Comparison of ENCODE assay signal across 8 cellular contexts in the genomic region with DNA sequence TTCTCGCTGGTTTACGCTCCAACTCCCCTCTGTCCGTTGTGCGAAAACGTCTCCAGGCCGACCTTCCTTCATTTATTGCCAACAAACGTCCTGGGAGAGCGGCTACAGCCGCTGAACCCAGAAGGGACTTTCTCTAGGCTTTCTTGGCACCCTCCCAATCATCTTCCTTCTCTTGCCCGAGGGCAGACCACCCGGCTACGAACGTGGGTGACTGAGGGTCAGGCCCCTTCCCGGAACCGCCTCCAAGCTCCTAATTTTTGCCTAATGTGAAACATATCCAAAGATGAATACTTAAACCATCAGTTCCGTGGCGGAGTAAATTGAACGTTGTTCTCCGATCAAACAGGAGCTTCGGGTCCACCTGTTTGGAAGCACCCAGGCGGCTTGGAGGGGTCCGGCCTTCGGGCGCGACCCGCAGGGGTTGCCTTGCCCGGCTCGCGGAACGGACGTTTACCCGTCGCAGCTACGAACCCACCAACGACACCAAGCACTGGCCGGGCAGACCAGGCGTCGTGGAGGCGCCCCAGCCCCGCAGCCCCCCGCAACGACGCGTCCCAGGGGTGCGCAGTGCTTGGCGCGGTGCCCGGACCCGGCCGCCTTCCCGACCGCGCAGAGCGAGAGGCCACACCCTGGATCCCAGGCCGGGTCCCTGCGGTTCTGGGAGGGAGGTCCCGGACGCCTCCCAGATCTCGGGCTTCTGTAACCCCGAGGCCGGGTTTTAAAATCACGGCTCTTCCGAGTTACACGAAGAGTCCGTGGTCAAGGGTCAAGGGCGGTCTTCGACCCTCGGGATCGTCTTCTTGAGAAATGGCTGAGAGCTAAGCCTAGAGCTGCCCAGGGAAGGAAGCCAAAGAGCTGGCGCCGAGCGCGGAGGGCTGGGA. TPM values are rescaled to one million over a fixed set of nuclear protein-coding genes. Genes with fewer than 3 reads are reported as not detected.
DNase-seq lines count a peak whose midpoint lies in the region; ATAC-seq and TF ChIP-seq lines count a peak whose summit lies in the region.
"Not testable (repeated sequence)": the region's sequence is repeated elsewhere in the genome, so short reads cannot be mapped to it uniquely, and the experiment has no call there.

No MANE protein-coding gene starts in this region.

- H3K4me3 ChIP-seq in AG10803 (ENCODE audit: low read length), result peak overlapping the region; percentile 44
- H3K4me3 ChIP-seq in mononuclear cell (ENCODE audit: low read length), result peak overlapping the region; percentile 18
- H3K4me3 ChIP-seq in smooth muscle cell, result peak overlapping the region; percentile 42

- peaks cover 10 to 21% of the 10 kb centered on the region in 2 donors for H3K27me3 Mint-ChIP-seq in T-cell

- not testable (repeated sequence) for H2AFZ ChIP-seq in smooth muscle cell (ENCODE audit: low read depth)

- H3K9ac ChIP-seq in smooth muscle cell (ENCODE audit: low read depth), result not testable (repeated sequence)

- H3K36me3 ChIP-seq in smooth muscle cell (ENCODE audit: low read depth), result not testable (repeated sequence)

- not testable (repeated sequence) for H3K27ac ChIP-seq in smooth muscle cell (ENCODE audit: low read depth)

- ATAC-seq in GM19372 (IDR thresholded peaks at IDR 0.05; ENCODE audit: low read depth, unreplicated experiment) (peak; percentile 20), HG03045 (IDR thresholded peaks at IDR 0.05; ENCODE audit: unreplicated experiment) (peak; percentile 27), T-cell (replicated peaks in 1 of 4) (peak in 3 of 4 experiments; percentile 6 to 31 (median 20)), Right ventricle myocardium inferior (peak; percentile 36)

- H3K4me1 Mint-ChIP-seq in T-cell, result peaks cover 0 to 25% (median 17%) of the 10 kb centered on the region in 3 donors

- H3K36me3 Mint-ChIP-seq in T-cell, result not testable (repeated sequence)

- CTCF ChIA-PET in T-cell (lab: Charles Lee), result not testable (repeated sequence)

- H3K9me3 ChIP-seq in mononuclear cell (ENCODE audit: low read depth, low read length); smooth muscle cell (replicated peaks; ENCODE audit: low read depth): not testable (repeated sequence)

- not testable (repeated sequence) for H4K20me1 ChIP-seq in smooth muscle cell (ENCODE audit: low read depth)

- H3F3A ChIP-seq in smooth muscle cell (ENCODE audit: low read depth), result not testable (repeated sequence)

- H3K4me1 ChIP-seq in mononuclear cell (ENCODE audit: insufficient read depth, low read length), result peaks cover 20% of the 10 kb centered on the region
- H3K4me1 ChIP-seq in smooth muscle cell (ENCODE audit: low read depth), result not testable (repeated sequence)

- WGBS in smooth muscle cell (ENCODE audit: low lambda C conversion rate), result 5% methylated on average over 33 of the region's 73 CpGs

- not testable (repeated sequence) for TF ChIP-seq CTCF in AG10803 (conservative IDR thresholded peaks at IDR 0.05; ENCODE audit: low read length); smooth muscle cell (IDR thresholded peaks at IDR 0.05; ENCODE audit: borderline replicate concordance, insufficient read depth, poor library complexity, severe bottlenecking)

- not testable (repeated sequence) for H3K9me3 Mint-ChIP-seq in T-cell

- H3K27me3 ChIP-seq in mononuclear cell (ENCODE audit: insufficient read depth, low read length) (peaks cover 24% of the 10 kb centered on the region), smooth muscle cell (ENCODE audit: low read depth) (peaks cover 49% of the 10 kb centered on the region)

- DNase-seq in AG10803 (ENCODE audit: low read depth); Right ventricle myocardium inferior (ENCODE audit: missing footprints); smooth muscle cell (lab: John Stamatoyannopoulos, UW; ENCODE audit: unreplicated experiment): not testable (repeated sequence)
- DNase-seq in T-cell, result peak in 3 of 34 experiments; percentile 1 to 5 (median 1)
- peak; percentile 7 for DNase-seq in astrocyte of the hippocampus (ENCODE audit: low read depth, low spot score)

- peak overlapping the region; percentile 55 to 58 for H3K27ac Mint-ChIP-seq in T-cell

- peak overlapping the region; percentile 58 to 64 (median 62) for H3K4me3 Mint-ChIP-seq in T-cell

- intact Hi-C loops in Right ventricle myocardium inferior (cut with DNase I), result not testable (repeated sequence)

- H3K79me2 ChIP-seq in smooth muscle cell (ENCODE audit: low read depth), result not testable (repeated sequence)

- POLR2A ChIA-PET in T-cell (lab: Charles Lee), result not testable (repeated sequence)

- peak overlapping the region; percentile 86 for H3K4me2 ChIP-seq in smooth muscle cell

RNA-seq across cellular contexts. Expression of a gene that starts 4.0 kb away (rescaled TPM):
- total RNA-seq in T-cell, result under 1 TPM in 3 of 5 donors, not detected in 2; 0.36 to 0.38 (median 0.38) TPM
- total RNA-seq in Right ventricle myocardium inferior, result not detected
- 0.10 TPM for total RNA-seq in mononuclear cell
- total RNA-seq in smooth muscle cell, result not detected in 2 replicates
- polyA plus RNA-seq in smooth muscle cell, result not detected in 2 replicates
